ENCODE assay signal across 1 cellular context in the genomic region with DNA sequence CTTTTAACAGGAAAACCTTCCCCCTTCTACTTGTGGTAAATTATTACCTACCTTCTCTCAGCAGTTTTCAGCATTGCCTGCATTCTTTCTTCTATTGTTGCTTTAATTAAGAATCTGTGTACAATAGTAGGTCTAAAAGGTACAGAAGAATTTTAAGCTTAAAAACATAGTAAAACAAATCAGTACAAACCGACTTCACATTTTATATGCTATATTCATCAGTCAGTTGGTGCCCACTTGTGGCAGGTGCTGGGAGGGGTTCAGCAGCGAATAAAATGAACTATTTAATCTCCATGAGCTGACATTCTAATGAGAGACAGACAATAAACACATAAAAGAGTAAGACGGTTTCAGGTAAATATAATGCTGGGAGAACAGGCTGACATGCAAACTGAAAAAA.
TF ChIP-seq lines count a peak whose summit lies in the region.

No MANE protein-coding gene starts in this region.

TF ChIP-seq in GM23338, 12 proteins besides CTCF, POLR2A, EP300 and RAD21 (continued from another document):
- TF ChIP-seq, protein P1, sequence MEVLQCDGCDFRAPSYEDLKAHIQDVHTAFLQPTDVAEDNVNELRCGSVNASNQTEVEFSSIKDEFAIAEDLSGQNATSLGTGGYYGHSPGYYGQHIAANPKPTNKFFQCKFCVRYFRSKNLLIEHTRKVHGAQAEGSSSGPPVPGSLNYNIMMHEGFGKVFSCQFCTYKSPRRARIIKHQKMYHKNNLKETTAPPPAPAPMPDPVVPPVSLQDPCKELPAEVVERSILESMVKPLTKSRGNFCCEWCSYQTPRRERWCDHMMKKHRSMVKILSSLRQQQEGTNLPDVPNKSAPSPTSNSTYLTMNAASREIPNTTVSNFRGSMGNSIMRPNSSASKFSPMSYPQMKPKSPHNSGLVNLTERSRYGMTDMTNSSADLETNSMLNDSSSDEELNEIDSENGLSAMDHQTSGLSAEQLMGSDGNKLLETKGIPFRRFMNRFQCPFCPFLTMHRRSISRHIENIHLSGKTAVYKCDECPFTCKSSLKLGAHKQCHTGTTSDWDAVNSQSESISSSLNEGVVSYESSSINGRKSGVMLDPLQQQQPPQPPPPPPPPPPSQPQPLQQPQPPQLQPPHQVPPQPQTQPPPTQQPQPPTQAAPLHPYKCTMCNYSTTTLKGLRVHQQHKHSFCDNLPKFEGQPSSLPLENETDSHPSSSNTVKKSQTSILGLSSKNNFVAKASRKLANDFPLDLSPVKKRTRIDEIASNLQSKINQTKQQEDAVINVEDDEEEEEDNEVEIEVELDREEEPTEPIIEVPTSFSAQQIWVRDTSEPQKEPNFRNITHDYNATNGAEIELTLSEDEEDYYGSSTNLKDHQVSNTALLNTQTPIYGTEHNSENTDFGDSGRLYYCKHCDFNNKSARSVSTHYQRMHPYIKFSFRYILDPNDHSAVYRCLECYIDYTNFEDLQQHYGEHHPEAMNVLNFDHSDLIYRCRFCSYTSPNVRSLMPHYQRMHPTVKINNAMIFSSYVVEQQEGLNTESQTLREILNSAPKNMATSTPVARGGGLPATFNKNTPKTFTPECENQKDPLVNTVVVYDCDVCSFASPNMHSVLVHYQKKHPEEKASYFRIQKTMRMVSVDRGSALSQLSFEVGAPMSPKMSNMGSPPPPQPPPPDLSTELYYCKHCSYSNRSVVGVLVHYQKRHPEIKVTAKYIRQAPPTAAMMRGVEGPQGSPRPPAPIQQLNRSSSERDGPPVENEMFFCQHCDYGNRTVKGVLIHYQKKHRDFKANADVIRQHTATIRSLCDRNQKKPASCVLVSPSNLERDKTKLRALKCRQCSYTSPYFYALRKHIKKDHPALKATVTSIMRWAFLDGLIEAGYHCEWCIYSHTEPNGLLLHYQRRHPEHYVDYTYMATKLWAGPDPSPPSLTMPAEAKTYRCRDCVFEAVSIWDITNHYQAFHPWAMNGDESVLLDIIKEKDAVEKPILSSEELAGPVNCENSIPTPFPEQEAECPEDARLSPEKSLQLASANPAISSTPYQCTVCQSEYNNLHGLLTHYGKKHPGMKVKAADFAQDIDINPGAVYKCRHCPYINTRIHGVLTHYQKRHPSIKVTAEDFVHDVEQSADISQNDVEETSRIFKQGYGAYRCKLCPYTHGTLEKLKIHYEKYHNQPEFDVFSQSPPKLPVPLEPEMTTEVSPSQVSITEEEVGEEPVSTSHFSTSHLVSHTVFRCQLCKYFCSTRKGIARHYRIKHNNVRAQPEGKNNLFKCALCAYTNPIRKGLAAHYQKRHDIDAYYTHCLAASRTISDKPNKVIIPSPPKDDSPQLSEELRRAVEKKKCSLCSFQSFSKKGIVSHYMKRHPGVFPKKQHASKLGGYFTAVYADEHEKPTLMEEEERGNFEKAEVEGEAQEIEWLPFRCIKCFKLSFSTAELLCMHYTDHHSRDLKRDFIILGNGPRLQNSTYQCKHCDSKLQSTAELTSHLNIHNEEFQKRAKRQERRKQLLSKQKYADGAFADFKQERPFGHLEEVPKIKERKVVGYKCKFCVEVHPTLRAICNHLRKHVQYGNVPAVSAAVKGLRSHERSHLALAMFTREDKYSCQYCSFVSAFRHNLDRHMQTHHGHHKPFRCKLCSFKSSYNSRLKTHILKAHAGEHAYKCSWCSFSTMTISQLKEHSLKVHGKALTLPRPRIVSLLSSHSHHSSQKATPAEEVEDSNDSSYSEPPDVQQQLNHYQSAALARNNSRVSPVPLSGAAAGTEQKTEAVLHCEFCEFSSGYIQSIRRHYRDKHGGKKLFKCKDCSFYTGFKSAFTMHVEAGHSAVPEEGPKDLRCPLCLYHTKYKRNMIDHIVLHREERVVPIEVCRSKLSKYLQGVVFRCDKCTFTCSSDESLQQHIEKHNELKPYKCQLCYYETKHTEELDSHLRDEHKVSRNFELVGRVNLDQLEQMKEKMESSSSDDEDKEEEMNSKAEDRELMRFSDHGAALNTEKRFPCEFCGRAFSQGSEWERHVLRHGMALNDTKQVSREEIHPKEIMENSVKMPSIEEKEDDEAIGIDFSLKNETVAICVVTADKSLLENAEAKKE (CRISPR knock-in tag; IDR thresholded peaks at IDR 0.05), result no peak
- no peak for TF ChIP-seq POLR2AphosphoS5 (IDR thresholded peaks at IDR 0.05; ENCODE audit: low read depth)
- no peak for TF ChIP-seq NANOG (IDR thresholded peaks at IDR 0.05; ENCODE audit: borderline replicate concordance)
- TF ChIP-seq STAT1 (IDR thresholded peaks at IDR 0.05; ENCODE audit: unreplicated experiment), result no peak
- TF ChIP-seq, protein P2, sequence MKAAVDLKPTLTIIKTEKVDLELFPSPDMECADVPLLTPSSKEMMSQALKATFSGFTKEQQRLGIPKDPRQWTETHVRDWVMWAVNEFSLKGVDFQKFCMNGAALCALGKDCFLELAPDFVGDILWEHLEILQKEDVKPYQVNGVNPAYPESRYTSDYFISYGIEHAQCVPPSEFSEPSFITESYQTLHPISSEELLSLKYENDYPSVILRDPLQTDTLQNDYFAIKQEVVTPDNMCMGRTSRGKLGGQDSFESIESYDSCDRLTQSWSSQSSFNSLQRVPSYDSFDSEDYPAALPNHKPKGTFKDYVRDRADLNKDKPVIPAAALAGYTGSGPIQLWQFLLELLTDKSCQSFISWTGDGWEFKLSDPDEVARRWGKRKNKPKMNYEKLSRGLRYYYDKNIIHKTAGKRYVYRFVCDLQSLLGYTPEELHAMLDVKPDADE (IDR thresholded peaks at IDR 0.05), result no peak
- no peak for TF ChIP-seq ZNF114 (CRISPR knock-in tag; IDR thresholded peaks at IDR 0.05)
- TF ChIP-seq EZH2phosphoT487 (IDR thresholded peaks at IDR 0.05; ENCODE audit: unreplicated experiment), result no peak
